In genomic region chr7:130887182-130888016, GRCh38 we compare ENCODE assay signal across 9 cellular contexts.
DNase-seq lines count a peak whose midpoint lies in the region; ATAC-seq lines count a peak whose summit lies in the region.
"Had no signal": no experiment of that assay in that cellular context is flagged by ENCODE, and none has a peak within 500 bp of the region (broad histone marks: within the 10 kb centered on the region; RNA-seq: fewer than 3 reads in every experiment).

No MANE protein-coding gene starts in this region.

- peak; percentile 16 for ATAC-seq in esophagus mucosa
- ATAC-seq in GM21723 (IDR thresholded peaks at IDR 0.05; ENCODE audit: unreplicated experiment): no peak
- ATAC-seq in HG03457 (IDR thresholded peaks at IDR 0.05; ENCODE audit: unreplicated experiment): no peak

- peak overlapping the region; percentile 76 for H3K9ac ChIP-seq in skeletal muscle satellite cell (ENCODE audit: low read depth, low read length)

- H3K4me3 ChIP-seq in skeletal muscle satellite cell (ENCODE audit: low read length): peak overlapping the region; percentile 44

- H3K27me3 ChIP-seq in skeletal muscle satellite cell (ENCODE audit: control insufficient read depth, insufficient read depth, low read length): no peaks in the 10 kb centered on the region

- H3K4me2 ChIP-seq in skeletal muscle satellite cell (ENCODE audit: low read length): peak overlapping the region; percentile 71

- H3K36me3 ChIP-seq in skeletal muscle satellite cell (ENCODE audit: insufficient read depth, low read length): peaks cover 86% of the 10 kb centered on the region

- no peaks in the 10 kb centered on the region for H3K9me3 ChIP-seq in skeletal muscle satellite cell (replicated peaks; ENCODE audit: low read length)

- DNase-seq in GM03348 (ENCODE audit: low spot score) (peak; percentile 77), SW480 (ENCODE audit: low spot score) (peak; percentile 81), hypothalamus (lab: John Stamatoyannopoulos, UW) (no peak), T-helper 9 cell (no peak)
- DNase-seq: RPMI8226 had no signal

- peaks cover 93% of the 10 kb centered on the region for H3K4me1 ChIP-seq in skeletal muscle satellite cell (ENCODE audit: control insufficient read depth, insufficient read depth, low read length)

Comparison
In these comparisons a context has a peak if more than half of its experiments do, and no peak if none do; other contexts are left out.
1. DNase-seq: peak in GM03348 (single experiment) and SW480 (single experiment); none in hypothalamus (0 of 51) and T-helper 9 cell (single experiment).